In the genomic region with DNA sequence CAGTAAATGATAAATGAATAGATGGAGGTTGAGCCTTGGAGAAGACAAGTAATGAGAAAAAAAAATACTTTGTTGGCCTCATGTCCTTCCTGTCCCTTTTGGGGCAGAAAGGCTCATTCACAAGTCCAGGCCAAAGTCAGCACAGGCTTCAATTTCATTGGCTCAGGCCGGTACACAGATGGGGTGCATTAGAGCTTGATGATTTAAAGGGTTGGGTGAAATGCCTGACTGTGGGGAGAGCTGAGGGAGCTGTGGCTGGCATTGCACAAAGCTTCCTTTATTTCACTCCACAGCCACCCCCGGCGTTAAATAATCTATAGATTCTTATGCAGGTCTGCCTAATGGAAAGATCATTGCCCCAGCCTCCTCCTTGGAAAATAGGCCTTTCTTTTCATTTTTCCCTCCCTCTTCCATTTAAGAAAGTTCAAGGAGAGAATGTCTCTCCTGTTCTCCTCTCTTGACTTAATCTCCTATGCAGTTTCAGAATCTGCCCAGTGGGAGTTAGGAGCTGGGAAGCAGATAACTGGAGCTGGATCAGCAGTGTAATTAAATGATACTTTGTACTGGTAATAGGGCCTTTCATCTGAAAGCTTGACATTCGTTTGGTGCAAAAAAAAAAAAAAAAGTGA, we compare ENCODE assay signal across 14 cellular contexts. TPM values are rescaled to one million over a fixed set of nuclear protein-coding genes. Genes with fewer than 3 reads are reported as not detected.
A peak's percentile ranks its signal among the peaks of the same experiment; 100 is the strongest.
DNase-seq lines count a peak whose midpoint lies in the region; ATAC-seq, FAIRE-seq and TF ChIP-seq lines count a peak whose summit lies in the region.
"Had no signal": no experiment of that assay in that cellular context is flagged by ENCODE, and none has a peak within 500 bp of the region (broad histone marks: within the 10 kb centered on the region; RNA-seq: fewer than 3 reads in every experiment).

No MANE protein-coding gene starts in this region.

- 90 to 91% methylated on average over 4 of the region's 4 CpGs for WGBS in sigmoid colon, 2 donors

- no peaks in the 10 kb centered on the region for H3K36me3 ChIP-seq in astrocyte (ENCODE audit: insufficient read depth, low read length)
- H3K36me3 ChIP-seq in right atrium auricular region, result no peaks in the 10 kb centered on the region
- peaks cover 0 to 19% (median 4%) of the 10 kb centered on the region in 4 donors for H3K36me3 ChIP-seq in sigmoid colon
- no peaks in the 10 kb centered on the region; the same call in 1 of the 2 replicates for H3K36me3 ChIP-seq in BE2C
- H3K36me3 ChIP-seq: colonic mucosa had no signal

- no peak overlapping the region for H2AFZ ChIP-seq in astrocyte (ENCODE audit: low read depth, low read length)

- H3K36me3 Mint-ChIP-seq in astrocyte (ENCODE audit: low read depth, unreplicated experiment), result peaks cover 27% of the 10 kb centered on the region

- H3K4me3 Mint-ChIP-seq in astrocyte (ENCODE audit: unreplicated experiment), result no peak overlapping the region
- H3K4me3 Mint-ChIP-seq: activated naive CD4-positive, alpha-beta T cell treated with anti-CD3 and anti-CD28 coated beads for 36 hours; type B pancreatic cell had no signal

- no peak for ATAC-seq in HG03196 (IDR thresholded peaks at IDR 0.05; ENCODE audit: unreplicated experiment)
- ATAC-seq in HG02678 (IDR thresholded peaks at IDR 0.05; ENCODE audit: unreplicated experiment), result no peak

- no peak overlapping the region for H3K9ac ChIP-seq in astrocyte (ENCODE audit: low read length)

- in situ Hi-C loops in ACHN (cut with HindIII; ENCODE audit: low pct_ligation_motif_present, low pct_unique_long_range_greater_than_20kb, low sequenced_read_pairs), result no loop called here

- no peak overlapping the region for H3K4me2 ChIP-seq in astrocyte (ENCODE audit: low read length)

- H3K27ac Mint-ChIP-seq in astrocyte (ENCODE audit: unreplicated experiment), result peak overlapping the region; percentile 99
- H3K27ac Mint-ChIP-seq: activated naive CD4-positive, alpha-beta T cell treated with anti-CD3 and anti-CD28 coated beads for 36 hours; type B pancreatic cell had no signal

- H4K20me1 ChIP-seq in astrocyte (ENCODE audit: insufficient read depth, low read length), result peaks cover 7% of the 10 kb centered on the region

- intact Hi-C loops in sigmoid colon (cut with DNase I), result no loop called here

- H3K4me1 Mint-ChIP-seq in astrocyte (ENCODE audit: low read depth, unreplicated experiment), result peaks cover 57% of the 10 kb centered on the region

- no peak for TF ChIP-seq POLR2A in sigmoid colon (IDR thresholded peaks at IDR 0.05)

- TF ChIP-seq EP300 in sigmoid colon (IDR thresholded peaks at IDR 0.05), result no peak

- no peaks in the 10 kb centered on the region for H3K27me3 Mint-ChIP-seq in astrocyte (ENCODE audit: low read depth, unreplicated experiment)
- H3K27me3 Mint-ChIP-seq: type B pancreatic cell had no signal

- H3K4me1 ChIP-seq in astrocyte (ENCODE audit: insufficient read depth, low read length), result peaks cover 20% of the 10 kb centered on the region
- peaks cover 0 to 86% of the 10 kb centered on the region in 2 donors for H3K4me1 ChIP-seq in right atrium auricular region
- H3K4me1 ChIP-seq in sigmoid colon, result peaks cover 0 to 95% (median 93%) of the 10 kb centered on the region in 4 donors
- peaks cover 14% of the 10 kb centered on the region for H3K4me1 ChIP-seq in BE2C
- H3K4me1 ChIP-seq: colonic mucosa had no signal

- FAIRE-seq in astrocyte (lab: Jason Lieb, UNC), result no peak
- FAIRE-seq: islet of Langerhans had no signal

- DNase-seq in Ammon's horn (ENCODE audit: low spot score), result peak; percentile 84
- DNase-seq in astrocyte (ENCODE audit: low read depth), result no peak
- no peak for DNase-seq in right atrium auricular region (ENCODE audit: low spot score)
- DNase-seq in sigmoid colon, result no peak
- DNase-seq in BE2C, result no peak
- no peak for DNase-seq in ACHN
- DNase-seq: activated naive CD4-positive, alpha-beta T cell treated with anti-CD3 and anti-CD28 coated beads for 36 hours; colonic mucosa; NCI-H146; SHP77 treated with DMSO at 0.1 percent for 48 hours had no signal

- H3K27me3 ChIP-seq in astrocyte (ENCODE audit: insufficient read depth, low read length) (peaks cover 12% of the 10 kb centered on the region), right atrium auricular region (no peaks in the 10 kb centered on the region), sigmoid colon (no peaks in the 10 kb centered on the region), BE2C (no peaks in the 10 kb centered on the region)
- H3K27me3 ChIP-seq: colonic mucosa had no signal

- H3K27ac ChIP-seq in astrocyte (ENCODE audit: low read depth, low read length), result no peak overlapping the region
- H3K27ac ChIP-seq in right atrium auricular region, result peak overlapping the region; percentile 49 to 72
- H3K27ac ChIP-seq in sigmoid colon, result peak overlapping the region; percentile 56 to 95 (median 67)
- H3K27ac ChIP-seq: colonic mucosa had no signal

- H3K9me3 Mint-ChIP-seq in astrocyte (ENCODE audit: unreplicated experiment), result peaks cover 2% of the 10 kb centered on the region
- H3K9me3 Mint-ChIP-seq: type B pancreatic cell had no signal

- H3K9me3 ChIP-seq in astrocyte (ENCODE audit: insufficient read depth, low read depth, low read length) (no peaks in the 10 kb centered on the region), right atrium auricular region (no peaks in the 10 kb centered on the region), sigmoid colon (no peaks in the 10 kb centered on the region), BE2C (no peaks in the 10 kb centered on the region)
- H3K9me3 ChIP-seq: colonic mucosa had no signal

- TF ChIP-seq CTCF in astrocyte (IDR thresholded peaks at IDR 0.05; ENCODE audit: insufficient read depth, low read depth, low read length), result no peak
- no peak for TF ChIP-seq CTCF in right atrium auricular region (IDR thresholded peaks at IDR 0.05)
- TF ChIP-seq CTCF in sigmoid colon (IDR thresholded peaks at IDR 0.05), result no peak
- TF ChIP-seq CTCF in BE2C (IDR thresholded peaks at IDR 0.05; ENCODE audit: low read depth, low read length), result no peak

- no peak overlapping the region for H3K4me3 ChIP-seq in astrocyte (ENCODE audit: insufficient read depth, low read depth, low read length)
- H3K4me3 ChIP-seq in right atrium auricular region, result no peak overlapping the region
- H3K4me3 ChIP-seq in sigmoid colon, result no peak overlapping the region
- H3K4me3 ChIP-seq in BE2C (ENCODE audit: low read depth, low read length), result no peak overlapping the region
- H3K4me3 ChIP-seq: colonic mucosa had no signal

- no peaks in the 10 kb centered on the region for H3K79me2 ChIP-seq in astrocyte (ENCODE audit: insufficient read depth, low read length)

RNA-seq across cellular contexts. Expression of gene YPEL2, which starts 24.4 kb away (rescaled TPM):
- total RNA-seq in astrocyte (36.2 and 41.1 TPM in 2 replicates), right atrium auricular region (10 to 100 TPM; 28.3 to 34.1 TPM), sigmoid colon (10 to 100 TPM; 25.8 to 35.7 (median 33.5) TPM)
- 10 to 100 TPM; 10.2 to 19.2 (median 15.1) TPM for polyA plus RNA-seq in sigmoid colon
- 1.3 TPM for polyA plus RNA-seq in BE2C (2012; ENCODE audit: insufficient read depth, insufficient read length, low read depth)
